In genomic region chr16:54193656-54194007, GRCh38 we compare ENCODE assay signal across 8 cellular contexts.
DNase-seq lines count a peak whose midpoint lies in the region; ATAC-seq and TF ChIP-seq lines count a peak whose summit lies in the region.

No MANE protein-coding gene starts in this region.

- no peaks in the 10 kb centered on the region for H3K4me1 Mint-ChIP-seq in activated T-helper 2 cell treated with anti-CD3 and anti-CD28 coated beads, Interferon-gamma antibody, Interleukin-2, Interleukin-4, amounts not matched to agents 10 μg/mL and 5 μg/mL and 100 μg/mL, durations not matched to agents 14 hours and 24 hours and 36 hours (ENCODE audit: low read depth)

- H3K4me3 Mint-ChIP-seq in activated T-helper 2 cell treated with anti-CD3 and anti-CD28 coated beads, Interferon-gamma antibody, Interleukin-2, Interleukin-4, amounts not matched to agents 10 μg/mL and 5 μg/mL and 100 μg/mL, durations not matched to agents 14 hours and 24 hours and 36 hours (ENCODE audit: low read depth): no peak overlapping the region

- H3K27ac Mint-ChIP-seq in activated T-helper 2 cell treated with anti-CD3 and anti-CD28 coated beads, Interferon-gamma antibody, Interleukin-2, Interleukin-4, amounts not matched to agents 10 μg/mL and 5 μg/mL and 100 μg/mL, durations not matched to agents 14 hours and 24 hours and 36 hours: no peak overlapping the region

- no peak for TF ChIP-seq CTCF in omental fat pad (IDR thresholded peaks at IDR 0.05)

- H3K9me3 Mint-ChIP-seq in activated T-helper 2 cell treated with anti-CD3 and anti-CD28 coated beads, Interferon-gamma antibody, Interleukin-2, Interleukin-4, amounts not matched to agents 10 μg/mL and 5 μg/mL and 100 μg/mL, durations not matched to agents 14 hours and 24 hours and 36 hours: no peaks in the 10 kb centered on the region

- peak; percentile 98 for ATAC-seq in GM19351 (IDR thresholded peaks at IDR 0.05; ENCODE audit: unreplicated experiment)
- peak; percentile 85 for ATAC-seq in HG03378 (IDR thresholded peaks at IDR 0.05; ENCODE audit: unreplicated experiment)
- ATAC-seq in omental fat pad (ENCODE audit: low FRiP score): peak; percentile 74
- no peak for ATAC-seq in HG03135 (IDR thresholded peaks at IDR 0.05; ENCODE audit: unreplicated experiment)

- intact Hi-C loops in activated T-helper 2 cell treated with anti-CD3 and anti-CD28 coated beads, Interferon-gamma antibody, Interleukin-2, Interleukin-4, amounts not matched to agents 10 μg/mL and 5 μg/mL and 100 μg/mL, durations not matched to agents 14 hours and 24 hours and 36 hours (cut with micrococcal nuclease): no loop called here

- peaks cover 3% of the 10 kb centered on the region for H3K27me3 Mint-ChIP-seq in activated T-helper 2 cell treated with anti-CD3 and anti-CD28 coated beads, Interferon-gamma antibody, Interleukin-2, Interleukin-4, amounts not matched to agents 10 μg/mL and 5 μg/mL and 100 μg/mL, durations not matched to agents 14 hours and 24 hours and 36 hours (ENCODE audit: low read depth)

- no peaks in the 10 kb centered on the region for H3K36me3 Mint-ChIP-seq in activated T-helper 2 cell treated with anti-CD3 and anti-CD28 coated beads, Interferon-gamma antibody, Interleukin-2, Interleukin-4, amounts not matched to agents 10 μg/mL and 5 μg/mL and 100 μg/mL, durations not matched to agents 14 hours and 24 hours and 36 hours (ENCODE audit: low read depth)

- DNase-seq in DMS 273 (lab: John Stamatoyannopoulos, UW; ENCODE audit: unreplicated experiment) (peak; percentile 94), NCI-H446 treated with DMSO at 0.1 percent for 48 hours (lab: John Stamatoyannopoulos, UW) (peak; percentile 17), glomerular visceral epithelial cell (ENCODE audit: extremely low spot score) (peak; percentile 40), omental fat pad (ENCODE audit: low spot score) (peak; percentile 27)
- DNase-seq in activated T-helper 2 cell treated with anti-CD3 and anti-CD28 coated beads, Interferon-gamma antibody, Interleukin-2, Interleukin-4, amounts not matched to agents 10 μg/mL and 5 μg/mL and 100 μg/mL, durations not matched to agents 14 hours and 24 hours and 36 hours (ENCODE audit: low spot score): peak; percentile 36

Comparison
In these comparisons a context has a peak if more than half of its experiments do, and no peak if none do; other contexts are left out.
1. DNase-seq: peak in every context shown above with its lines; median percentile 94 in DMS 273; 40 in glomerular visceral epithelial cell; 36 in activated T-helper 2 cell treated with anti-CD3 and anti-CD28 coated beads, Interferon-gamma antibody, Interleukin-2, Interleukin-4, amounts not matched to agents 10 μg/mL and 5 μg/mL and 100 μg/mL, durations not matched to agents 14 hours and 24 hours and 36 hours; 27 in omental fat pad; 17 in NCI-H446 treated with DMSO at 0.1 percent for 48 hours.